In the genomic region with DNA sequence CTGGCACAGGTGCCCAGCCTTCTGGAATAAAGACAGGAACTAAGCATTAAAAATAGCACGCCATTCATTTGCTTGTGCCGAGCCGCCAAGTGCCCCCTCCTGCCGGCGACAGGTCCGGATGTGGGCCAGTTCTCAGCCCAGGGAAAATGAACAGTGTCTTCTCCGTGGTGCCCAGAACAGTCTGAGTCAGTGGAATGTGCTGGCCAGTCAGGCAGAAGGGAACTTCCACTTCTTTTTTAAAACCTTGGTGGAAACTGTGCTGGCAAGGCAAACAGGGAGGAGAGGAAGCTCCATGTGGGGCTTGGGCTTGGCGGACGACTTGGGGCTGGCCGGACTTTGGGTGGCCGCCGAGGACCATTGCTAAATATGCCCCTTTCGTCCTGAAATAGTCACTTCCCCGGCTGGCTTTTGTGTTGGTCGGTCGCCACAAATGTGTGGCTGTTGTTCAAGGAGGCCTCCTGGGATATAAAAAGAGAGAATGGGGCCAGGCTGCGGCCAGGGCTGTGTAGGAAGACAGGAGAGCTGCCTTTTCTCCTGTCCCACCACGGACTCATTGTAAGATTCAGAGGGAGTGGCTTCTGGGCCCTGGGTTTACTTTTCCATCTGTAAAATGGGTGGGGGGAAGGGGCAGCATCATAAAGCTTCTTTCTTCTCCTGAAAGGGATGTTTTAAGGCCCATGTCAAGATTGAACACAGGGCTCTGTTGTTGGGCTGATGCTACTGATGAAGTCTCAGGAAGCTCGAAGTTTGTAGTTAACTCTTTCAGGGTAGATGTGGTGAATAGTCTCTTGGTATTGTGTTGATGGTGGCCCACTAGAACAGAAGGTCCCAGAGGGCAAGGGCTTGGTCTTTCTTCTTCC, we compare ENCODE assay signal across 8 cellular contexts.
DNase-seq lines count a peak whose midpoint lies in the region; ATAC-seq and TF ChIP-seq lines count a peak whose summit lies in the region.

No MANE protein-coding gene starts in this region.

- peaks cover 0 to 17% (median 12%) of the 10 kb centered on the region in 3 donors for H3K36me3 Mint-ChIP-seq in CD8-positive, alpha-beta memory T cell

- H3K27me3 ChIP-seq in stomach, result no peaks in the 10 kb centered on the region
- H3K27me3 ChIP-seq in CD8-positive, alpha-beta memory T cell (ENCODE audit: insufficient read depth, low read length, poor library complexity, severe bottlenecking), result no peaks in the 10 kb centered on the region

- no peak for TF ChIP-seq CTCF in stomach (IDR thresholded peaks at IDR 0.05)

- H3K4me3 ChIP-seq in stomach, result no peak overlapping the region
- no peak overlapping the region for H3K4me3 ChIP-seq in CD8-positive, alpha-beta memory T cell (ENCODE audit: low read length)

- intact Hi-C loops in stomach (cut with DNase I; ENCODE audit: low total_unique reads), result no loop called here

- no peak for ATAC-seq in HG03342 (IDR thresholded peaks at IDR 0.05; ENCODE audit: unreplicated experiment)
- ATAC-seq in GM18867 (IDR thresholded peaks at IDR 0.05; ENCODE audit: unreplicated experiment), result no peak

- 27 to 51% (median 43%) methylated on average over 19 of the region's 19 CpGs for WGBS in stomach, 5 donors

- no peaks in the 10 kb centered on the region for H3K36me3 ChIP-seq in stomach
- H3K36me3 ChIP-seq in CD8-positive, alpha-beta memory T cell (ENCODE audit: insufficient read depth, low read length), result no peaks in the 10 kb centered on the region

- H3K27ac ChIP-seq in stomach, result peak overlapping the region in 4 of 5 donors; percentile 21 to 75 (median 42)
- no peak overlapping the region for H3K27ac ChIP-seq in CD8-positive, alpha-beta memory T cell (ENCODE audit: low read depth, low read length)

- POLR2A ChIA-PET in CD8-positive, alpha-beta memory T cell (lab: Charles Lee), result no interaction called here

- H3K4me1 Mint-ChIP-seq in CD8-positive, alpha-beta memory T cell, result peaks cover 44 to 68% (median 65%) of the 10 kb centered on the region in 3 donors

- no peaks in the 10 kb centered on the region for H3K9me3 ChIP-seq in stomach
- no peaks in the 10 kb centered on the region for H3K9me3 ChIP-seq in CD8-positive, alpha-beta memory T cell (ENCODE audit: low read length)

- CTCF ChIA-PET in CD8-positive, alpha-beta memory T cell (lab: Charles Lee), result no interaction called here

- peaks cover 0 to 60% (median 19%) of the 10 kb centered on the region in 4 donors for H3K4me1 ChIP-seq in stomach
- peaks cover 6% of the 10 kb centered on the region for H3K4me1 ChIP-seq in CD8-positive, alpha-beta memory T cell (ENCODE audit: insufficient read depth, low read length)

- H3K27ac Mint-ChIP-seq in CD8-positive, alpha-beta memory T cell, result peak overlapping the region in 2 of 8 donors; percentile 60 to 88

- H3K27me3 Mint-ChIP-seq in CD8-positive, alpha-beta memory T cell, result no peaks in the 10 kb centered on the region

- no peaks in the 10 kb centered on the region for H3K9me3 Mint-ChIP-seq in CD8-positive, alpha-beta memory T cell

- TF ChIP-seq EP300 in stomach (IDR thresholded peaks at IDR 0.05), result no peak

- DNase-seq in stimulated activated CD4-positive, alpha-beta T cell treated with anti-CD3 and anti-CD28 coated beads, Interleukin-4, amount 100 ng/mL, for 24 hours, result peak; percentile 12
- no peak for DNase-seq in stimulated activated CD4-positive, alpha-beta T cell treated with anti-CD3 and anti-CD28 coated beads, Interleukin-12 subunit alpha, Interleukin-12 subunit beta, amount 100 ng/mL, for 4 hours
- DNase-seq in astrocyte of the hippocampus (ENCODE audit: low read depth, low spot score) (peak; percentile 96), kidney tubule cell (ENCODE audit: low spot score) (peak; percentile 93), stomach (no peak)
- DNase-seq in CD8-positive, alpha-beta memory T cell, result no peak

- peak overlapping the region in 2 of 7 donors; percentile 15 to 20 for H3K4me3 Mint-ChIP-seq in CD8-positive, alpha-beta memory T cell

- TF ChIP-seq POLR2A in stomach (IDR thresholded peaks at IDR 0.05), result no peak

Comparison
In these comparisons a context has a peak if more than half of its experiments do, and no peak if none do; other contexts are left out.
1. DNase-seq: peak in stimulated activated CD4-positive, alpha-beta T cell treated with anti-CD3 and anti-CD28 coated beads, Interleukin-4, amount 100 ng/mL, for 24 hours (single experiment), astrocyte of the hippocampus (single experiment) and kidney tubule cell (single experiment); none in stimulated activated CD4-positive, alpha-beta T cell treated with anti-CD3 and anti-CD28 coated beads, Interleukin-12 subunit alpha, Interleukin-12 subunit beta, amount 100 ng/mL, for 4 hours (single experiment), stomach (single experiment) and CD8-positive, alpha-beta memory T cell (0 of 5).